In genomic region chr22:21839765-21840140, GRCh38 we compare ENCODE assay signal across 23 cellular contexts.
"Had no signal": no experiment of that assay in that cellular context is flagged by ENCODE, and none has a peak within 500 bp of the region (broad histone marks: within the 10 kb centered on the region; RNA-seq: fewer than 3 reads in every experiment).

No MANE protein-coding gene starts in this region.

- H3K4me1 ChIP-seq: colonic mucosa had no signal

- H3K9me3 ChIP-seq: colonic mucosa, pancreas, thoracic aorta, transverse colon had no signal

- H3K27ac ChIP-seq: colonic mucosa, foreskin keratinocyte, pancreas, transverse colon had no signal

- H3K27me3 Mint-ChIP-seq: naive thymus-derived CD4-positive, alpha-beta T cell; progenitor cell of endocrine pancreas; stimulated activated naive B cell treated with anti-CD40 and anti-IgM and Interleukin-4, amounts not matched to agents 10 μg/mL and 1 μg/mL and 100 μg/mL, for 72 hours; stimulated activated naive CD8-positive, alpha-beta T cell treated with anti-CD3 and anti-CD28 coated beads, Interleukin-15, amount 100 ng/mL, for 72 hours had no signal

- H3K36me3 ChIP-seq: colonic mucosa, pancreas, thoracic aorta, transverse colon had no signal

- H3K27ac Mint-ChIP-seq: endodermal cell, progenitor cell of endocrine pancreas had no signal

- H3K27me3 ChIP-seq: colonic mucosa, foreskin keratinocyte, pancreas, transverse colon had no signal

- DNase-seq: colonic mucosa; dermis blood vessel endothelial cell; endodermal cell; erythroblast; foreskin keratinocyte; left colon; left ventricle myocardium superior; mesendoderm; naive thymus-derived CD4-positive, alpha-beta T cell; nucleus accumbens; pancreas; right cardiac atrium; stimulated activated CD4-positive, alpha-beta T cell treated with anti-CD3 and anti-CD28 coated beads, Interleukin-2, amount 100 ng/mL, for 48 hours; stimulated activated naive B cell treated with anti-CD40 and anti-IgM and Interleukin-4, amounts not matched to agents 10 μg/mL and 1 μg/mL and 100 μg/mL, for 72 hours; stimulated activated naive CD8-positive, alpha-beta T cell treated with anti-CD3 and anti-CD28 coated beads, Interleukin-15, amount 100 ng/mL, for 72 hours; substantia nigra; transverse colon had no signal

- H3K4me3 Mint-ChIP-seq: endodermal cell; naive thymus-derived CD4-positive, alpha-beta T cell; neural crest cell; stimulated activated naive B cell treated with anti-CD40 and anti-IgM and Interleukin-4, amounts not matched to agents 10 μg/mL and 1 μg/mL and 100 μg/mL, for 72 hours; stimulated activated naive CD8-positive, alpha-beta T cell treated with anti-CD3 and anti-CD28 coated beads, Interleukin-15, amount 100 ng/mL, for 72 hours had no signal

- ATAC-seq: foreskin keratinocyte; left colon; left ventricle myocardium superior; naive thymus-derived CD4-positive, alpha-beta T cell; pancreas; right cardiac atrium; stimulated activated naive B cell treated with anti-CD40 and anti-IgM and Interleukin-4, amounts not matched to agents 10 μg/mL and 1 μg/mL and 100 μg/mL, for 72 hours; stimulated activated naive CD8-positive, alpha-beta T cell treated with anti-CD3 and anti-CD28 coated beads, Interleukin-15, amount 100 ng/mL, for 72 hours had no signal

- FAIRE-seq: endothelial cell of umbilical vein, pancreas had no signal

- H3K9me3 Mint-ChIP-seq: endodermal cell; naive thymus-derived CD4-positive, alpha-beta T cell; stimulated activated naive B cell treated with anti-CD40 and anti-IgM and Interleukin-4, amounts not matched to agents 10 μg/mL and 1 μg/mL and 100 μg/mL, for 72 hours; stimulated activated naive CD8-positive, alpha-beta T cell treated with anti-CD3 and anti-CD28 coated beads, Interleukin-15, amount 100 ng/mL, for 72 hours had no signal

- H3K4me2 ChIP-seq: smooth muscle cell had no signal

- H3K4me3 ChIP-seq: colonic mucosa, lung, pancreas, smooth muscle cell, thoracic aorta, transverse colon had no signal
